11 cellular contexts compared by ENCODE assay signal in the genomic region with DNA sequence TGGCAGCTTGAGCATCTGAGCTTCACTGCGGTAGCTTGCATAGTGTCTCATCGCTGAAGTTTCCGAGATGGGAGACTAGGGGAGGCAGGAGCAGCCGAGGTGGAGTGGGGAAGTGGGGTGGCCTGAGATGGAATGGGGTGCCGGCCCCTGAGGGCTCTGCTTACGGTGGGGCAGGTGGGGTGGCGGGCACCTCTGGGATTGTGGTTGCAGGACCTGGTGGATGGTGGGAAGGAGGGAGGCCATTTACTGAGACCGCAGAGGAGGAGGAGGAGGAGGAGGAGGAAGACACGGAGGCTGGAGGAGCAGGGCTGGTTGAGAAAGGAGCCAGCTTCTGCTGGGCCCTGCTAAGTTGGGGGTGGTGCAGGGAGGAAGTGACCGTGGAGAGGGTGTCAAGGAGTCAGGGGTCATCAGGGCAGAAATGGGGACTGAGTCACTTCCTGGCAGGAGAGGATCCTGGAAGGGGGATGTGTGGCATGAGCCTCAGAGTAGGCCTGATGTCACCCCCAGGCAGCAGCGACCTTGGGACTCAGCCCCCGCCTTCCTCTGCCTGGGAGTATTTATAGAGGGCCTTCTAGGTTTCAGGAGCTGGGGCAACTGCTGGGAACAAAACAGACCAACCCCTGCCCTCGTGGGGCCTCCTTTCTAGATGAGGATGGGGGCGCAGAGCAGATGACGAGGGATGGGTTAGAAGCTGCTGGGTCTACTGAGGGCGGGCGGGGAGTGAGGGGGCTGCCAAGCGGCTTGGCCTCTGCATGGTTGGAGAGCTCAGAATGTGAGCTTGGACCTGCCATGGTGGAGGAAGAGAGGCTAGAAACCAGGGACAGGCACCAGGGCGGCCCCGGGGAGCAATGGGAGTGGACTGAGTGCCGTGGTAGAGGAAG.
DNase-seq lines count a peak whose midpoint lies in the region; ATAC-seq and TF ChIP-seq lines count a peak whose summit lies in the region.
"Had no signal": no experiment of that assay in that cellular context is flagged by ENCODE, and none has a peak within 500 bp of the region (broad histone marks: within the 10 kb centered on the region; RNA-seq: fewer than 3 reads in every experiment).

No MANE protein-coding gene starts in this region.

- H3K4me3 Mint-ChIP-seq in dendritic cell treated with granulocyte-macrophage colony-stimulating factor and Interleukin-4, amounts not matched to agents 40 ng/mL and 50 ng/mL, for 4 days, result no peak overlapping the region

- no peaks in the 10 kb centered on the region for H3K36me3 Mint-ChIP-seq in dendritic cell treated with granulocyte-macrophage colony-stimulating factor and Interleukin-4, amounts not matched to agents 40 ng/mL and 50 ng/mL, for 4 days (ENCODE audit: low read depth)

- peak overlapping the region; percentile 60 for H3K27ac Mint-ChIP-seq in dendritic cell treated with granulocyte-macrophage colony-stimulating factor and Interleukin-4, amounts not matched to agents 40 ng/mL and 50 ng/mL, for 4 days

- no peak for TF ChIP-seq CTCF in omental fat pad (IDR thresholded peaks at IDR 0.05)

- intact Hi-C loops in dendritic cell treated with granulocyte-macrophage colony-stimulating factor and Interleukin-4, amounts not matched to agents 40 ng/mL and 50 ng/mL, for 4 days (cut with micrococcal nuclease), result loop anchor here (2.0 kb wide), 1 partner anchor 13 kb away; no protein-coding TSS in a partner anchor

- H3K9me3 Mint-ChIP-seq in dendritic cell treated with granulocyte-macrophage colony-stimulating factor and Interleukin-4, amounts not matched to agents 40 ng/mL and 50 ng/mL, for 4 days, result no peaks in the 10 kb centered on the region

- peak; percentile 30 for ATAC-seq in omental fat pad (ENCODE audit: low FRiP score)
- no peak for ATAC-seq in GM18870 (IDR thresholded peaks at IDR 0.05; ENCODE audit: unreplicated experiment)
- no peak for ATAC-seq in GM21381 (IDR thresholded peaks at IDR 0.05; ENCODE audit: unreplicated experiment)
- ATAC-seq in HG02759 (IDR thresholded peaks at IDR 0.05; ENCODE audit: unreplicated experiment), result no peak

- H3K27me3 Mint-ChIP-seq in dendritic cell treated with granulocyte-macrophage colony-stimulating factor and Interleukin-4, amounts not matched to agents 40 ng/mL and 50 ng/mL, for 4 days, result peaks cover 53% of the 10 kb centered on the region

- peaks cover 73% of the 10 kb centered on the region for H3K4me1 Mint-ChIP-seq in dendritic cell treated with granulocyte-macrophage colony-stimulating factor and Interleukin-4, amounts not matched to agents 40 ng/mL and 50 ng/mL, for 4 days (ENCODE audit: low read depth)

- DNase-seq in ELR (ENCODE audit: low read depth) (peak; percentile 93), NOMO-1 (lab: John Stamatoyannopoulos, UW; ENCODE audit: unreplicated experiment in 2 of 2) (peak; percentile 86 to 92), omental fat pad (ENCODE audit: low spot score) (no peak), NCI-H1048 (lab: John Stamatoyannopoulos, UW) (no peak)
- DNase-seq: activated CD4-positive, alpha-beta T cell treated with anti-CD3 and anti-CD28 coated beads for 48 hours; NCI-H526 treated with DMSO at 0.1 percent for 48 hours; substantia nigra had no signal

Comparison
In these comparisons a context has a peak if more than half of its experiments do, and no peak if none do; other contexts are left out.
1. DNase-seq: peak in ELR (single experiment) and NOMO-1 (2 of 2); none in omental fat pad (single experiment) and NCI-H1048 (single experiment).